ENCODE assay signal across 1 cellular context in the genomic region with DNA sequence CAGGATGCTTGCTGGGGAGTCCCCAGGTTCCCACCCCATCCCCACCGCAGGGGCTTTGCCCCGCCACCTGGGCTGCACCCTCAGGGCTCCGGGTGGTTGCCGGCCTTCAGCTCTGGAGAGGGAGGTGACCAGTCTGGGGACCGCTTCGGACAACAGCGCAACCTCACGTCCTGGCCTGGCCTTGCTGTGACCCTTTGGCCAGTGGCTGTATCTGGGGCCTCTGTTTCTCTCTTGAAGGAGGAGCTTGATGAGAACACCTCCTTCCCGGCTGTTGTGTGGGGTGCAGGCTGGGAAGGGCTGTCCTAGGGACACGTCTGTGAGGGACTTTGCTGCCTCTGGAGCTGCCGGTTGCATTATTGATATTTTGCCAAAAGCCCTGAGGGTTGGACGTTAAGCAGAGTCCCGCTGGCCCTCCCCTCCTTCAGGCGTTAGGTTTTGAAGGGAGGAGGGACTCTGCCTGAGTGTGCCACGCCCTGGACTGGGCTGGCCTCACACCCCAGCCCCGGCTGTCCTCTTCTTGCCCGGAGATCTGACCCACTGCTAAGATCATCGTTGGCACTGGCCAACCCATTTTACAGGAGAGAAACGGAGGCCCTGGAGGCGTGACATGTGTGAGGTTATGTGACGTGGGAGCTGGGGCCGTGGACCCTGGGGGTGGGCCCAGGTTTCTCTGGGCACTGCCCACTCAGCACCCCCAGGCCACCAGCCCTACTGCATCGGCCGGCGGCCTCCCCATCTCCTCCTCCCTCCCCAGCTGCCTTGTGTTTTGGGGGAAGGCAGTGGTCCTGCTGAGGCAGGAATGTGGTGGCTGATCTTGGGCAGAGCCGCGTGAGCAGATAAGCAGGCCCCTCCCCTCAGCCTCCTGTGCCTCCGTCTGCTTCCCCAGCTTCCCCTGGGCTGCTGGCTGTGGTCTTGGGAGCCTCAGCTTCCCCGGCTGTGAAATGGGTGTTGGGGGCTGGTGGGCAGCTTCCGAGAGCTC.
A peak's percentile ranks its signal among the peaks of the same experiment; 100 is the strongest.
TF ChIP-seq lines count a peak whose summit lies in the region.

No MANE protein-coding gene starts in this region.

TF ChIP-seq in HepG2, 621 proteins besides CTCF, POLR2A, EP300 and RAD21:
- TF ChIP-seq ZNF629 (CRISPR knock-in tag; conservative IDR thresholded peaks at IDR 0.05) (peak; percentile 52; the same call in 1 of the 2 replicates), ZMYM3 (CRISPR knock-in tag; IDR thresholded peaks at IDR 0.05) (peak; percentile 40; the same call in 1 of the 2 replicates), ZBTB33 (CRISPR knock-in tag; IDR thresholded peaks at IDR 0.05) (peak; percentile 13; the same call in 1 of the 2 replicates), CHD2 (IDR thresholded peaks at IDR 0.05; ENCODE audit: low read depth, low read length) (no peak), SMC3 (IDR thresholded peaks at IDR 0.05; ENCODE audit: low read length) (no peak), ZMYM4 (CRISPR knock-in tag; IDR thresholded peaks at IDR 0.05) (no peak), RAD51 (IDR thresholded peaks at IDR 0.05; ENCODE audit: borderline replicate concordance) (no peak), SIX1 (CRISPR knock-in tag; IDR thresholded peaks at IDR 0.05; ENCODE audit: borderline replicate concordance) (no peak), ZNF496 (CRISPR knock-in tag; IDR thresholded peaks at IDR 0.05; ENCODE audit: insufficient replicate concordance) (no peak)
- TF ChIP-seq, protein P1, sequence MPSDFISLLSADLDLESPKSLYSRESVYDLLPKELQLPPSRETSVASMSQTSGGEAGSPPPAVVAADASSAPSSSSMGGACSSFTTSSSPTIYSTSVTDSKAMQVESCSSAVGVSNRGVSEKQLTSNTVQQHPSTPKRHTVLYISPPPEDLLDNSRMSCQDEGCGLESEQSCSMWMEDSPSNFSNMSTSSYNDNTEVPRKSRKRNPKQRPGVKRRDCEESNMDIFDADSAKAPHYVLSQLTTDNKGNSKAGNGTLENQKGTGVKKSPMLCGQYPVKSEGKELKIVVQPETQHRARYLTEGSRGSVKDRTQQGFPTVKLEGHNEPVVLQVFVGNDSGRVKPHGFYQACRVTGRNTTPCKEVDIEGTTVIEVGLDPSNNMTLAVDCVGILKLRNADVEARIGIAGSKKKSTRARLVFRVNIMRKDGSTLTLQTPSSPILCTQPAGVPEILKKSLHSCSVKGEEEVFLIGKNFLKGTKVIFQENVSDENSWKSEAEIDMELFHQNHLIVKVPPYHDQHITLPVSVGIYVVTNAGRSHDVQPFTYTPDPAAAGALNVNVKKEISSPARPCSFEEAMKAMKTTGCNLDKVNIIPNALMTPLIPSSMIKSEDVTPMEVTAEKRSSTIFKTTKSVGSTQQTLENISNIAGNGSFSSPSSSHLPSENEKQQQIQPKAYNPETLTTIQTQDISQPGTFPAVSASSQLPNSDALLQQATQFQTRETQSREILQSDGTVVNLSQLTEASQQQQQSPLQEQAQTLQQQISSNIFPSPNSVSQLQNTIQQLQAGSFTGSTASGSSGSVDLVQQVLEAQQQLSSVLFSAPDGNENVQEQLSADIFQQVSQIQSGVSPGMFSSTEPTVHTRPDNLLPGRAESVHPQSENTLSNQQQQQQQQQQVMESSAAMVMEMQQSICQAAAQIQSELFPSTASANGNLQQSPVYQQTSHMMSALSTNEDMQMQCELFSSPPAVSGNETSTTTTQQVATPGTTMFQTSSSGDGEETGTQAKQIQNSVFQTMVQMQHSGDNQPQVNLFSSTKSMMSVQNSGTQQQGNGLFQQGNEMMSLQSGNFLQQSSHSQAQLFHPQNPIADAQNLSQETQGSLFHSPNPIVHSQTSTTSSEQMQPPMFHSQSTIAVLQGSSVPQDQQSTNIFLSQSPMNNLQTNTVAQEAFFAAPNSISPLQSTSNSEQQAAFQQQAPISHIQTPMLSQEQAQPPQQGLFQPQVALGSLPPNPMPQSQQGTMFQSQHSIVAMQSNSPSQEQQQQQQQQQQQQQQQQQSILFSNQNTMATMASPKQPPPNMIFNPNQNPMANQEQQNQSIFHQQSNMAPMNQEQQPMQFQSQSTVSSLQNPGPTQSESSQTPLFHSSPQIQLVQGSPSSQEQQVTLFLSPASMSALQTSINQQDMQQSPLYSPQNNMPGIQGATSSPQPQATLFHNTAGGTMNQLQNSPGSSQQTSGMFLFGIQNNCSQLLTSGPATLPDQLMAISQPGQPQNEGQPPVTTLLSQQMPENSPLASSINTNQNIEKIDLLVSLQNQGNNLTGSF (CRISPR knock-in tag; IDR thresholded peaks at IDR 0.05), result no peak
